ENCODE assay signal across 9 cellular contexts in the genomic region with DNA sequence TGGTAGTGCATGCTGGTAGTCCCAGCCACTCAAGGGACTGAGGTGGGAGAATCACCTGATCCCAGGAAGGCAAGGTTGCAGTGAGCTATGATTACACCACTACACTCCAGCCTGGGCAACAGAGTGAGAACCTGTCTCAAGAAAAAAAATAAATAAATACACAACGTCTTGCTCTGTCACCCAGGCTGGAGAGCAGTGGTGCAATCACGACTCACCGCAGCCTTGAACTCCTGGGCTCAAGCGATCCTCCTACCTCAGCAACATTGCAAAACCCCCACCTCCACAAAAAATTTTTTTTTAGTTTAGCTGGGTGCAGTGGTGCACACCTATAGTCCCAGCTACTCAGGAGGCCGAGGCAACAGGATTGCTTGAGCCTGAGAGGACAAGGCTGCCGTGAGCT.
DNase-seq lines count a peak whose midpoint lies in the region; ATAC-seq and TF ChIP-seq lines count a peak whose summit lies in the region.
"Had no signal": no experiment of that assay in that cellular context is flagged by ENCODE, and none has a peak within 500 bp of the region (broad histone marks: within the 10 kb centered on the region; RNA-seq: fewer than 3 reads in every experiment).

No MANE protein-coding gene starts in this region.

- TF ChIP-seq CTCF in AG10803 (conservative IDR thresholded peaks at IDR 0.05; ENCODE audit: low read length), result no peak

- DNase-seq in AG10803 (ENCODE audit: low read depth) (peak; percentile 54), kidney tubule cell (ENCODE audit: low spot score) (peak; percentile 70), NCI-H1105 (lab: John Stamatoyannopoulos, UW) (no peak), putamen (ENCODE audit: low spot score) (no peak), NCI-H510A (lab: John Stamatoyannopoulos, UW) (no peak)
- DNase-seq: COR-L47 had no signal

- peaks cover 44% of the 10 kb centered on the region for H3K4me1 Mint-ChIP-seq in activated naive CD8-positive, alpha-beta T cell (ENCODE audit: low read depth)

- no peaks in the 10 kb centered on the region for H3K9me3 Mint-ChIP-seq in activated naive CD8-positive, alpha-beta T cell (ENCODE audit: low read depth)

- peak overlapping the region; percentile 86 for H3K27ac ChIP-seq in KOPT-K1 (ENCODE audit: low read depth, low read length, poor library complexity, severe bottlenecking)

- no peaks in the 10 kb centered on the region for H3K9me3 ChIP-seq in KOPT-K1 (ENCODE audit: insufficient read depth, low read length, poor library complexity, severe bottlenecking)

- peaks cover 97% of the 10 kb centered on the region for H3K36me3 ChIP-seq in KOPT-K1 (ENCODE audit: insufficient read depth, low read length)

- peak overlapping the region; percentile 13 for H3K4me3 Mint-ChIP-seq in activated naive CD8-positive, alpha-beta T cell

- no peak for ATAC-seq in GM19397 (IDR thresholded peaks at IDR 0.05; ENCODE audit: unreplicated experiment)

- H3K27me3 Mint-ChIP-seq in activated naive CD8-positive, alpha-beta T cell, result no peaks in the 10 kb centered on the region

- H3K36me3 Mint-ChIP-seq in activated naive CD8-positive, alpha-beta T cell, result peaks cover 13% of the 10 kb centered on the region

- no peak overlapping the region for H3K4me3 ChIP-seq in AG10803 (ENCODE audit: low read length)

- peak overlapping the region; percentile 93 for H3K27ac Mint-ChIP-seq in activated naive CD8-positive, alpha-beta T cell

Comparison
In these comparisons a context has a peak if more than half of its experiments do, and no peak if none do; other contexts are left out.
1. DNase-seq: peak in AG10803 (single experiment) and kidney tubule cell (single experiment); none in NCI-H1105 (single experiment), putamen (single experiment) and NCI-H510A (single experiment).